In the genomic region with DNA sequence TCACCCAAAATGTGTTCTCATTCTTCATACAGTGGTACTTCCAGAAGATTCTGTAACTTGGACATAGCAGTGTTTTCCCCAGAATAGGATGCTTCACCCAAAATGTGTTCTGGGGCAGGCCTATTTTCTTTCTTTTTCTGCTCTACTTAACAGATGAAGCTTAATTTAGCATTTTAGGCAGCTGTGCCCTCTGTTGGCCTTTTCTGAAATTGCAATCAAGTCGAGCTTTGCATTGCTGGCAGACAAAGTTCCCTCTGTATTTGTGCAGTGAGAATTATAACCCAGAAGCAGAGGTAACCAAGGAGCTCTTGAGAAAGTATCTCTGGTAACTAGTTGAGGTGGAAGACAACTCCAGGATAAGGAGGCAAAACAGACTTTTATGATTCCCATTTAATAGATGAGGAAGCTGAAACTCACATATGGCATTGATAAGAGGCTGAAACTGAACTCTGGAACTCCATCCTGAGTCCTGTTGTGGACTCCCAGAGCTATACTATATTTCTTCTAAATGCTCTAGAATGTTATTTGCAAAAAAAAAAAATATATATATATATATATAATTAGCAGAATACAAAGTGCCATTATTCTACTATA, we compare ENCODE assay signal across 8 cellular contexts. TPM values are rescaled to one million over a fixed set of nuclear protein-coding genes. Genes with fewer than 3 reads are reported as not detected.
DNase-seq lines count a peak whose midpoint lies in the region; ATAC-seq and TF ChIP-seq lines count a peak whose summit lies in the region.

No MANE protein-coding gene starts in this region.

- no peak overlapping the region for H3K27ac ChIP-seq in hepatocyte

- no peaks in the 10 kb centered on the region for H3K9me3 Mint-ChIP-seq in activated naive CD8-positive, alpha-beta T cell treated with anti-CD3 and anti-CD28 coated beads for 36 hours

- TF ChIP-seq CTCF in hepatocyte (IDR thresholded peaks at IDR 0.05; ENCODE audit: poor library complexity), result peak; percentile 65

- H3K4me2 ChIP-seq in hepatocyte, result no peak overlapping the region

- H3K4me1 Mint-ChIP-seq in activated naive CD8-positive, alpha-beta T cell treated with anti-CD3 and anti-CD28 coated beads for 36 hours, result no peaks in the 10 kb centered on the region

- no peak overlapping the region for H3K4me3 ChIP-seq in hepatocyte

- no peaks in the 10 kb centered on the region for H3K36me3 ChIP-seq in hepatocyte (replicated peaks; ENCODE audit: insufficient read depth, low read depth)

- H3K4me1 ChIP-seq in hepatocyte (ENCODE audit: insufficient read depth), result no peaks in the 10 kb centered on the region

- WGBS in hepatocyte (ENCODE audit: low lambda C conversion rate, missing lambda C conversion rate), result 7% methylated on average over 1 of the region's 1 CpG

- H3K9me2 ChIP-seq in hepatocyte (replicated peaks; ENCODE audit: insufficient read depth), result no peaks in the 10 kb centered on the region

- DNase-seq in SIG-M5 treated with dmso at 0.1 percent for 504 hours (lab: John Stamatoyannopoulos, UW; ENCODE audit: unreplicated experiment) (peak; percentile 40), SIG-M5 (lab: John Stamatoyannopoulos, UW) (no peak), NCI-H526 treated with DMSO at 0.1 percent for 48 hours (lab: John Stamatoyannopoulos, UW) (peak; percentile 6), hepatocyte (ENCODE audit: low spot score) (peak; percentile 67)
- DNase-seq in activated naive CD8-positive, alpha-beta T cell treated with anti-CD3 and anti-CD28 coated beads for 36 hours, result peak; percentile 11
- DNase-seq in stimulated activated CD4-positive, alpha-beta T cell treated with anti-CD3 and anti-CD28 coated beads, Interleukin-1b, Interleukin-23, amount 100 ng/mL, for 48 hours, result peak; percentile 22

- H3K79me2 ChIP-seq in hepatocyte, result no peaks in the 10 kb centered on the region

- no peaks in the 10 kb centered on the region for H3K27me3 ChIP-seq in hepatocyte

- H3K9me3 ChIP-seq in hepatocyte (ENCODE audit: low read depth), result no peaks in the 10 kb centered on the region

- no peaks in the 10 kb centered on the region for H3K27me3 Mint-ChIP-seq in activated naive CD8-positive, alpha-beta T cell treated with anti-CD3 and anti-CD28 coated beads for 36 hours

- ATAC-seq in HG02798 (IDR thresholded peaks at IDR 0.05; ENCODE audit: poor library complexity, unreplicated experiment), result peak; percentile 80
- no peak for ATAC-seq in GM19035 (IDR thresholded peaks at IDR 0.05; ENCODE audit: unreplicated experiment)

- no peak overlapping the region for H3K27ac Mint-ChIP-seq in activated naive CD8-positive, alpha-beta T cell treated with anti-CD3 and anti-CD28 coated beads for 36 hours

- H3K36me3 Mint-ChIP-seq in activated naive CD8-positive, alpha-beta T cell treated with anti-CD3 and anti-CD28 coated beads for 36 hours, result no peaks in the 10 kb centered on the region

- no peak overlapping the region for H3K4me3 Mint-ChIP-seq in activated naive CD8-positive, alpha-beta T cell treated with anti-CD3 and anti-CD28 coated beads for 36 hours

- no peak overlapping the region for H2AFZ ChIP-seq in hepatocyte

- no peaks in the 10 kb centered on the region for H4K20me1 ChIP-seq in hepatocyte (ENCODE audit: insufficient read depth, poor library complexity, severe bottlenecking)

RNA-seq across cellular contexts. Expression of a gene that starts 50.3 kb away (rescaled TPM):
- total RNA-seq in activated naive CD8-positive, alpha-beta T cell treated with anti-CD3 and anti-CD28 coated beads for 36 hours, result under 1 TPM; 0.41 to 0.48 TPM
- total RNA-seq in hepatocyte, result 0.77 and 1.0 TPM in 2 replicates
- 0.53 and 1.3 TPM in 2 replicates for polyA plus RNA-seq in hepatocyte
